Comparison of ENCODE assay signal across 9 cellular contexts in the genomic region with DNA sequence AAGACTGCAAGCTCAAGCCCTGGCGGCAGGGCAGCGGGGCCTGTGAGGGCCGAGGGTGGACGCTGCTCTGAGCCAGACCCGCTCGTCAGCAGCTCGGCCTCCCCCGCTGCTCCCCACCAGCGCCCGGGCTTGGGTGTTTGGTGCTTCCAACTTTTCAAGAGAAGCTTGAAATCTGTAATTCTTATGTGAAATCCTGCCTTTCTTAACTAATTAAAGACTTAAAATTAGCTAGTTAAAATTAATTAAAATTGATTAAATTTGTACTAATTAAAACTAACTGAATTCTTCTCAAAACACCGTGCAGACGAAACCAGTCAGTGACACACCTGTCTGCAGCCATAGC. TPM values are rescaled to one million over a fixed set of nuclear protein-coding genes. Genes with fewer than 3 reads are reported as not detected.
A peak's percentile ranks its signal among the peaks of the same experiment; 100 is the strongest.
DNase-seq lines count a peak whose midpoint lies in the region; ATAC-seq and TF ChIP-seq lines count a peak whose summit lies in the region.
"Had no signal": no experiment of that assay in that cellular context is flagged by ENCODE, and none has a peak within 500 bp of the region (broad histone marks: within the 10 kb centered on the region; RNA-seq: fewer than 3 reads in every experiment).

No MANE protein-coding gene starts in this region.

- H3K9ac ChIP-seq in endodermal cell (ENCODE audit: extremely low read depth, low read length, poor library complexity, severe bottlenecking) = no peak overlapping the region

- no peak for TF ChIP-seq EP300 in sigmoid colon (IDR thresholded peaks at IDR 0.05)

- POLR2A ChIA-PET in OCI-LY7 (lab: Charles Lee) = no interaction called here

- H3K4me1 Mint-ChIP-seq in endodermal cell = no peaks in the 10 kb centered on the region

- CTCF ChIA-PET in OCI-LY7 (lab: Charles Lee; ENCODE audit: unreplicated experiment) = interaction anchor here (1.3 kb wide), 1 partner anchor 40 kb away, joined by 4 read pairs; no protein-coding TSS in a partner anchor

- H3K9me3 ChIP-seq in BE2C = no peaks in the 10 kb centered on the region
- no peaks in the 10 kb centered on the region for H3K9me3 ChIP-seq in OCI-LY7 (ENCODE audit: low read length)
- H3K9me3 ChIP-seq in endodermal cell (ENCODE audit: control insufficient read depth, low read length) = no peaks in the 10 kb centered on the region
- H3K9me3 ChIP-seq in sigmoid colon = no peaks in the 10 kb centered on the region

- peaks cover 11% of the 10 kb centered on the region for H3K27me3 Mint-ChIP-seq in endodermal cell (ENCODE audit: insufficient read depth)

- H3K27me3 ChIP-seq in BE2C (no peaks in the 10 kb centered on the region), endodermal cell (ENCODE audit: control insufficient read depth, insufficient read depth, low read length, poor library complexity, severe bottlenecking) (no peaks in the 10 kb centered on the region), sigmoid colon (no peaks in the 10 kb centered on the region)

- ATAC-seq in HG03460 (IDR thresholded peaks at IDR 0.05; ENCODE audit: unreplicated experiment) = no peak

- H3K9me3 Mint-ChIP-seq in endodermal cell = no peaks in the 10 kb centered on the region

- peak overlapping the region; percentile 52 for H3K4me3 Mint-ChIP-seq in endodermal cell

- peak overlapping the region; percentile 40 for H3K4me3 ChIP-seq in BE2C (ENCODE audit: low read depth, low read length)
- no peak overlapping the region for H3K4me3 ChIP-seq in OCI-LY7 (ENCODE audit: low read depth, low read length, poor library complexity, severe bottlenecking)
- H3K4me3 ChIP-seq in endodermal cell (ENCODE audit: low read length) = no peak overlapping the region
- peak overlapping the region; percentile 41 to 60 (median 54) for H3K4me3 ChIP-seq in sigmoid colon

- TF ChIP-seq POLR2A in sigmoid colon (IDR thresholded peaks at IDR 0.05) = no peak

- no peaks in the 10 kb centered on the region for H3K9me2 ChIP-seq in OCI-LY7 (ENCODE audit: insufficient read depth, low read length)

- no peaks in the 10 kb centered on the region for H3K79me2 ChIP-seq in OCI-LY7 (ENCODE audit: insufficient read depth, low read depth, low read length)

- DNase-seq in BE2C = no peak
- no peak for DNase-seq in OCI-LY7 (ENCODE audit: low spot score)
- no peak for DNase-seq in endodermal cell
- DNase-seq in sigmoid colon = no peak
- no peak for DNase-seq in activated naive CD4-positive, alpha-beta T cell treated with Interleukin-2 at 50 U/mL for 16 hours
- DNase-seq in AG08395 (ENCODE audit: low spot score) = no peak
- no peak for DNase-seq in NCI-H2081 (lab: John Stamatoyannopoulos, UW)
- DNase-seq: stimulated activated CD4-positive, alpha-beta T cell treated with anti-CD3 and anti-CD28 coated beads, Interleukin-4, amount 100 ng/mL, for 24 hours had no signal

- H3K36me3 ChIP-seq in BE2C (no peaks in the 10 kb centered on the region), OCI-LY7 (ENCODE audit: insufficient read depth, low read length) (no peaks in the 10 kb centered on the region), endodermal cell (ENCODE audit: control insufficient read depth, insufficient read depth, low read length) (no peaks in the 10 kb centered on the region), sigmoid colon (no peaks in the 10 kb centered on the region)

- no peak overlapping the region for H3K4me2 ChIP-seq in OCI-LY7 (ENCODE audit: low read length)

- no peak overlapping the region for H3K27ac Mint-ChIP-seq in endodermal cell

- no peaks in the 10 kb centered on the region for H3K36me3 Mint-ChIP-seq in endodermal cell (ENCODE audit: low read depth)

- H3K27ac ChIP-seq in OCI-LY7 (ENCODE audit: low read depth, low read length, poor library complexity, severe bottlenecking) = no peak overlapping the region
- no peak overlapping the region for H3K27ac ChIP-seq in endodermal cell (ENCODE audit: low read depth, low read length)
- peak overlapping the region; percentile 82 to 90 (median 87) for H3K27ac ChIP-seq in sigmoid colon

- intact Hi-C loops in OCI-LY7 (cut with micrococcal nuclease; ENCODE audit: unreplicated experiment) (loop anchor here (1.0 to 5.0 kb wide), 3 partner anchors 40 to 264 kb away; a partner anchor contains a TSS), sigmoid colon (cut with DNase I) (loop anchor here (1.0 to 5.0 kb wide), 4 partner anchors 40 to 366 kb away; a partner anchor contains a TSS)

- TF ChIP-seq CTCF in BE2C (IDR thresholded peaks at IDR 0.05; ENCODE audit: low read depth, low read length) (no peak), OCI-LY7 (conservative IDR thresholded peaks at IDR 0.05; ENCODE audit: low read length) (peak; percentile 30; the same call in 1 of the 2 replicates), endodermal cell (conservative IDR thresholded peaks at IDR 0.05) (no peak), sigmoid colon (IDR thresholded peaks at IDR 0.05) (no peak)

- 28 to 100% methylated on average over 2 to 12 of the region's 12 CpGs for WGBS in endodermal cell (ENCODE audit: insufficient coverage in 1 of 2, insufficient read length in 1 of 2), 2 experiments
- 38 to 66% methylated on average over 12 of the region's 12 CpGs for WGBS in sigmoid colon, 2 donors

- H4K20me1 ChIP-seq in OCI-LY7 (ENCODE audit: insufficient read depth, low read length) = no peaks in the 10 kb centered on the region

- BruUV-seq in OCI-LY7 (replicated peaks; lab: Mats Ljungman, UMichigan) = no TSS peak

- peaks cover 8% of the 10 kb centered on the region for H3K4me1 ChIP-seq in BE2C
- peaks cover 14% of the 10 kb centered on the region for H3K4me1 ChIP-seq in OCI-LY7 (ENCODE audit: insufficient read depth, low read length, poor library complexity, severe bottlenecking)
- H3K4me1 ChIP-seq in endodermal cell (ENCODE audit: control insufficient read depth, insufficient read depth, low read length) = no peaks in the 10 kb centered on the region
- H3K4me1 ChIP-seq in sigmoid colon = peaks cover 0 to 12% (median 11%) of the 10 kb centered on the region in 4 donors

- no peak overlapping the region for H2AFZ ChIP-seq in OCI-LY7 (ENCODE audit: low read length)

RNA-seq across cellular contexts. Expression of a gene that starts 14.0 kb away (rescaled TPM):
- 63.1 TPM for polyA plus RNA-seq in BE2C (2012; ENCODE audit: insufficient read depth, insufficient read length, low read depth)
- total RNA-seq in OCI-LY7 (2014; rRNA removed; shearing (Covaris generic)) = 13.2 and 17.9 TPM in 2 replicates
- total RNA-seq in OCI-LY7 (2022) (41.1 and 41.2 TPM in 2 replicates), endodermal cell (10 to 100 TPM; 28.8 to 29.4 TPM), sigmoid colon (1 to 10 TPM; 2.1 to 6.4 (median 2.5) TPM)
- polyA plus RNA-seq in endodermal cell (2013, experiment 1 of 2) = 19.9 TPM
- polyA plus RNA-seq in endodermal cell (2013, experiment 2 of 2) = 16.4 TPM
- polyA plus RNA-seq in sigmoid colon = 10 to 100 TPM in 1 of 3 donors, 1 to 10 TPM in 2; 1.8 to 10.7 (median 3.2) TPM

Comparison
In these comparisons a context has a peak if more than half of its experiments do, and no peak if none do; other contexts are left out.
1. H3K4me3 ChIP-seq: peak in BE2C (single experiment) and sigmoid colon (4 of 4); none in OCI-LY7 (single experiment) and endodermal cell (single experiment).
2. H3K27ac ChIP-seq: peak in sigmoid colon (4 of 4); none in OCI-LY7 (single experiment) and endodermal cell (single experiment).